Comparison of ENCODE assay signal across 21 cellular contexts in the genomic region with DNA sequence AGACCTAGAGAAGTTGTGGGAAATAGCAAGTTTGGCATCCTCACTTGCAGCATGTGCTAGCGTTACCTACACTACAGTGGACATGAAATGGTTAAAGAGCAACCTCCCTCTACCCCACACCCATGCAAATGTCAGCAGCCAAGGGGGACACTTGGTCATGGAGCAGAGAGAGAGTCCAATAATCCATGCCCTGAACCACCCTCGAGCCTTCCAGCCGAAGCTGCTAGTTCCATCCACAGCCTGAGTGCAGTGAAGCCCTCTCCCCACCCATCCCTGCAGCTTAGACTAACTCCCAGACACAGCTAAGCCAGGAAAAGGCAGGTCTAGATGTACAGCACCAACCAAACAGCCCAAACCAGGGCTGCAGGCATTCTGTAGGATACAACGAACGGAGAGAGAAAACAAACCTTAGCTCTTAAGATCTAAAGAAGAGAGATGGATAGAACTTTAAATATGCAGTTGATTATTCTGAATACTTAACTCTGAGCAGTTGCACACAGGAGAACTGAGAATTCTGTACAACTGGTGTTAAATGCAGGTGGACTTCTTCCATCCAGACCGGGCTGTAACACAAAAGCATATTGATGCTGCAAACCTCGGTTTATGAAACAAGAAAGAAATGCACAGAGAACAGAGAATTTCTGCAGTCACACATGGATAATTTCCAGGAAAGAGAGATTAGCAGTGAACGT.
DNase-seq lines count a peak whose midpoint lies in the region; ATAC-seq and TF ChIP-seq lines count a peak whose summit lies in the region.
"Had no signal": no experiment of that assay in that cellular context is flagged by ENCODE, and none has a peak within 500 bp of the region (broad histone marks: within the 10 kb centered on the region; RNA-seq: fewer than 3 reads in every experiment).

No MANE protein-coding gene starts in this region.

- H3K18ac ChIP-seq in IMR-90 (ENCODE audit: low read depth, low read length) = no peak overlapping the region

- no peak for ATAC-seq in IMR-90 (ENCODE audit: low read depth)
- peak in 3 of 4 donors; percentile 20 to 39 (median 29) for ATAC-seq in right lobe of liver
- no peak for ATAC-seq in aorta (ENCODE audit: low FRiP score)
- ATAC-seq: A549, Right ventricle myocardium inferior had no signal

- H3K36me3 ChIP-seq in IMR-90 (ENCODE audit: control insufficient read depth, insufficient read depth, low read length) (no peaks in the 10 kb centered on the region), right lobe of liver (no peaks in the 10 kb centered on the region), aorta (ENCODE audit: control insufficient read depth in 1 of 2, insufficient read depth in 2 of 2, low read length in 1 of 2) (no peaks in the 10 kb centered on the region)
- H3K36me3 ChIP-seq: HAP-1 had no signal

- H4K20me1 ChIP-seq in IMR-90 (ENCODE audit: insufficient read depth, low read length) = no peaks in the 10 kb centered on the region

- intact Hi-C loops in IMR-90 (cut with micrococcal nuclease) (no loop called here), right lobe of liver (cut with DNase I) (no loop called here), aorta (cut with DNase I) (no loop called here)

- TF ChIP-seq RAD21 in IMR-90 (IDR thresholded peaks at IDR 0.05; ENCODE audit: low read length) = no peak

- no peak overlapping the region for H3K56ac ChIP-seq in IMR-90 (ENCODE audit: extremely low read depth, insufficient read depth, low read length)

- no peak overlapping the region for H3K14ac ChIP-seq in IMR-90 (replicated peaks; ENCODE audit: low read depth, low read length)

- BruUV-seq in IMR-90 (replicated peaks; lab: Mats Ljungman, UMichigan) = no TSS peak

- H2BK120ac ChIP-seq in IMR-90 (ENCODE audit: low read depth, low read length) = no peak overlapping the region

- H3K79me1 ChIP-seq in IMR-90 (ENCODE audit: low read depth in 1 of 2, low read length in 2 of 2) = no peaks in the 10 kb centered on the region

- no peak overlapping the region for H3K4me2 ChIP-seq in IMR-90 (ENCODE audit: low read depth, low read length)
- H3K4me2 ChIP-seq: A549 had no signal

- H2BK5ac ChIP-seq in IMR-90 (ENCODE audit: low read depth, low read length, poor library complexity, severe bottlenecking) = no peak overlapping the region

- no peak overlapping the region for H4K8ac ChIP-seq in IMR-90 (ENCODE audit: low read depth in 2 of 2, low read length in 2 of 2)

- DNase-seq in IMR-90 (no peak), globus pallidus (ENCODE audit: low spot score) (peak; percentile 43), right lobe of liver (no peak), SIG-M5 treated with dmso at 0.1 percent for 504 hours (lab: John Stamatoyannopoulos, UW; ENCODE audit: unreplicated experiment) (no peak), aorta (no peak)
- no peak for DNase-seq in activated naive CD4-positive, alpha-beta T cell (lab: John Stamatoyannopoulos, UW)
- DNase-seq: CD4-positive, CD25-positive, alpha-beta regulatory T cell; DMS79; Karpas-422; MV-4-11; NCI-H1105 treated with DMSO at 0.1 percent for 48 hours; NCI-H2029 treated with DMSO at 0.1 percent for 48 hours; NCI-H2171; NCI-H345; NCI-H524; NCI-H82; OCI-M1 had no signal

- H3K4me3 ChIP-seq in IMR-90 (ENCODE audit: insufficient read depth, low read depth, low read length) = no peak overlapping the region
- H3K4me3 ChIP-seq in right lobe of liver = peak overlapping the region in 1 of 3 donors; percentile 14
- H3K4me3 ChIP-seq in aorta (ENCODE audit: low read length in 2 of 2) = no peak overlapping the region
- H3K4me3 ChIP-seq: A549, HAP-1 had no signal

- no peak overlapping the region for H4K91ac ChIP-seq in IMR-90 (ENCODE audit: insufficient read depth, low read depth, low read length)

- in situ Hi-C loops in IMR-90 (cut with MboI; ENCODE audit: low sequenced_read_pairs) = no loop called here

- H2AK5ac ChIP-seq in IMR-90 (ENCODE audit: low read depth, low read length) = no peak overlapping the region

- TF ChIP-seq CTCF in IMR-90 (conservative IDR thresholded peaks at IDR 0.05; ENCODE audit: low read depth, low read length) (no peak), right lobe of liver (IDR thresholded peaks at IDR 0.05) (no peak)

- H3K4ac ChIP-seq in IMR-90 (ENCODE audit: low read depth, low read length) = no peak overlapping the region

- H3K27me3 ChIP-seq in IMR-90 (ENCODE audit: control insufficient read depth, insufficient read depth, low read length) (peaks cover 2% of the 10 kb centered on the region; the same call in 1 of the 2 replicates), right lobe of liver (no peaks in the 10 kb centered on the region), aorta (ENCODE audit: control insufficient read depth in 1 of 2, insufficient read depth in 2 of 2, low read length in 1 of 2) (no peaks in the 10 kb centered on the region)

- H2BK15ac ChIP-seq in IMR-90 (ENCODE audit: low read depth, low read length) = no peak overlapping the region

- H2AK9ac ChIP-seq in IMR-90 (replicated peaks; ENCODE audit: low read depth, low read length, poor library complexity) = no peak overlapping the region

- H3K27ac ChIP-seq in IMR-90 (ENCODE audit: insufficient read depth, low read length) = no peak overlapping the region
- H3K27ac ChIP-seq in right lobe of liver = peak overlapping the region; percentile 78 to 93 (median 87)
- H3K27ac ChIP-seq in temporal lobe (ENCODE audit: low read depth, low read length) = peak overlapping the region; percentile 93
- no peak overlapping the region for H3K27ac ChIP-seq in aorta (ENCODE audit: low read depth in 1 of 2, low read length in 2 of 2)
- H3K27ac ChIP-seq: A549 had no signal

- H3K9ac ChIP-seq in IMR-90 (ENCODE audit: low read depth, low read length) = no peak overlapping the region

- no peak overlapping the region for H2BK20ac ChIP-seq in IMR-90 (ENCODE audit: low read depth, low read length)

- dilution Hi-C loops in IMR-90 (cut with HindIII; ENCODE audit: low sequenced_read_pairs, unreplicated experiment) = no loop called here

- CTCF ChIA-PET in IMR-90 (lab: Yijun Ruan, JAX) = no interaction called here

- H3K23ac ChIP-seq in IMR-90 (ENCODE audit: low read depth, low read length) = no peak overlapping the region

- H4K5ac ChIP-seq in IMR-90 (ENCODE audit: low read depth, low read length) = no peak overlapping the region

- no peaks in the 10 kb centered on the region for H3K9me1 ChIP-seq in IMR-90 (ENCODE audit: insufficient read depth, low read length)

- POLR2A ChIA-PET in IMR-90 (lab: Charles Lee; ENCODE audit: unreplicated experiment) = no interaction called here

- WGBS in IMR-90 (ENCODE audit: extremely low coverage in 2 of 2, insufficient read length in 1 of 2), 2 experiments = no CpG with 5 or more reads among the region's 8 CpGs
- WGBS in right lobe of liver (ENCODE audit: insufficient coverage, low coverage, low lambda C conversion rate, missing lambda C conversion rate) = 26% methylated on average over 8 of the region's 8 CpGs
- 38 to 41% methylated on average over 8 of the region's 8 CpGs for WGBS in aorta, 2 donors

- H3K9me3 ChIP-seq in IMR-90 (ENCODE audit: control insufficient read depth, insufficient read depth, low read length) (no peaks in the 10 kb centered on the region), right lobe of liver (no peaks in the 10 kb centered on the region), aorta (ENCODE audit: control insufficient read depth, low read length) (peaks cover 2% of the 10 kb centered on the region)
- H3K9me3 ChIP-seq: A549, HAP-1 had no signal

- TF ChIP-seq POLR2A in IMR-90 (IDR thresholded peaks at IDR 0.05; ENCODE audit: low read depth, low read length) = no peak
- TF ChIP-seq POLR2A in right lobe of liver (IDR thresholded peaks at IDR 0.05) = no peak

- H3K4me1 ChIP-seq in IMR-90 (ENCODE audit: control insufficient read depth, insufficient read depth, low read length) (no peaks in the 10 kb centered on the region), right lobe of liver (peaks cover 0 to 46% (median 10%) of the 10 kb centered on the region in 4 donors), aorta (ENCODE audit: control insufficient read depth in 1 of 2, insufficient read depth in 2 of 2, low read length in 2 of 2) (no peaks in the 10 kb centered on the region)
- H3K4me1 ChIP-seq: A549, HAP-1 had no signal

- peak overlapping the region; percentile 4 for H2AFZ ChIP-seq in IMR-90 (replicated peaks; ENCODE audit: low read length, poor library complexity)

TF ChIP-seq in IMR-90, 13 proteins besides CTCF, POLR2A, EP300 and RAD21:
- TF ChIP-seq, protein P1, sequence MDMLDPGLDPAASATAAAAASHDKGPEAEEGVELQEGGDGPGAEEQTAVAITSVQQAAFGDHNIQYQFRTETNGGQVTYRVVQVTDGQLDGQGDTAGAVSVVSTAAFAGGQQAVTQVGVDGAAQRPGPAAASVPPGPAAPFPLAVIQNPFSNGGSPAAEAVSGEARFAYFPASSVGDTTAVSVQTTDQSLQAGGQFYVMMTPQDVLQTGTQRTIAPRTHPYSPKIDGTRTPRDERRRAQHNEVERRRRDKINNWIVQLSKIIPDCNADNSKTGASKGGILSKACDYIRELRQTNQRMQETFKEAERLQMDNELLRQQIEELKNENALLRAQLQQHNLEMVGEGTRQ (IDR thresholded peaks at IDR 0.05; ENCODE audit: low read depth, low read length) = no peak
- no peak for TF ChIP-seq NFE2L2 (IDR thresholded peaks at IDR 0.05; ENCODE audit: low read depth, low read length)
- TF ChIP-seq MAZ (IDR thresholded peaks at IDR 0.05; ENCODE audit: borderline replicate concordance, low read depth, low read length) = no peak
- TF ChIP-seq CHD1 (IDR thresholded peaks at IDR 0.05; ENCODE audit: low read depth, low read length) = no peak

Comparison
In these comparisons a context has a peak if more than half of its experiments do, and no peak if none do; other contexts are left out.
1. ATAC-seq: peak in right lobe of liver (3 of 4); none in IMR-90 (single experiment) and aorta (single experiment).
2. H3K27ac ChIP-seq: peak in right lobe of liver (3 of 3) and temporal lobe (single experiment); none in IMR-90 (single experiment) and aorta (0 of 2).